Comparison of ENCODE assay signal across 12 cellular contexts in genomic region chr17:56290486-56291118, GRCh38.
DNase-seq lines count a peak whose midpoint lies in the region; ATAC-seq and TF ChIP-seq lines count a peak whose summit lies in the region.
"Had no signal": no experiment of that assay in that cellular context is flagged by ENCODE, and none has a peak within 500 bp of the region (broad histone marks: within the 10 kb centered on the region; RNA-seq: fewer than 3 reads in every experiment).

No MANE protein-coding gene starts in this region.

- no peaks in the 10 kb centered on the region for H4K20me1 ChIP-seq in MM.1S (ENCODE audit: insufficient read depth, low read length)

- H3K4me2 ChIP-seq in MM.1S (ENCODE audit: low read depth, low read length) = peak overlapping the region; percentile 42

- H3K27me3 Mint-ChIP-seq in activated CD4-positive, alpha-beta memory T cell treated with anti-CD3 and anti-CD28 coated beads, Interleukin-2, amount 10 ng/mL, durations not matched to agents 7 days and 5 days = no peaks in the 10 kb centered on the region
- no peaks in the 10 kb centered on the region for H3K27me3 Mint-ChIP-seq in activated CD4-positive, alpha-beta memory T cell treated with anti-CD3 and anti-CD28 coated beads for 36 hours
- H3K27me3 Mint-ChIP-seq in dendritic cell treated with granulocyte-macrophage colony-stimulating factor and Interleukin-4, amounts not matched to agents 40 ng/mL and 50 ng/mL, for 4 days = no peaks in the 10 kb centered on the region
- no peaks in the 10 kb centered on the region for H3K27me3 Mint-ChIP-seq in stimulated activated memory B cell treated with anti-CD40 and anti-IgM and Interleukin-4, amounts not matched to agents 10 μg/mL and 1 μg/mL and 100 μg/mL, for 72 hours

- POLR2A ChIA-PET in activated CD4-positive, alpha-beta memory T cell treated with anti-CD3 and anti-CD28 coated beads, Interleukin-2, amount 10 ng/mL, durations not matched to agents 7 days and 5 days (lab: Charles Lee) = no interaction called here
- POLR2A ChIA-PET in activated CD4-positive, alpha-beta memory T cell treated with anti-CD3 and anti-CD28 coated beads for 36 hours (lab: Charles Lee) = no interaction called here

- H3K4me3 ChIP-seq in MM.1S (ENCODE audit: low read length) (0 out of 2 replicates have a peak overlapping the region, but pooled peaks have one; percentile 5), HAP-1 (no peak overlapping the region)

- H3K36me3 Mint-ChIP-seq in activated CD4-positive, alpha-beta memory T cell treated with anti-CD3 and anti-CD28 coated beads, Interleukin-2, amount 10 ng/mL, durations not matched to agents 7 days and 5 days (ENCODE audit: low read depth) = no peaks in the 10 kb centered on the region
- no peaks in the 10 kb centered on the region for H3K36me3 Mint-ChIP-seq in activated CD4-positive, alpha-beta memory T cell treated with anti-CD3 and anti-CD28 coated beads for 36 hours
- no peaks in the 10 kb centered on the region for H3K36me3 Mint-ChIP-seq in dendritic cell treated with granulocyte-macrophage colony-stimulating factor and Interleukin-4, amounts not matched to agents 40 ng/mL and 50 ng/mL, for 4 days (ENCODE audit: low read depth)
- no peaks in the 10 kb centered on the region for H3K36me3 Mint-ChIP-seq in stimulated activated memory B cell treated with anti-CD40 and anti-IgM and Interleukin-4, amounts not matched to agents 10 μg/mL and 1 μg/mL and 100 μg/mL, for 72 hours

- no peaks in the 10 kb centered on the region for H3K9me3 Mint-ChIP-seq in activated CD4-positive, alpha-beta memory T cell treated with anti-CD3 and anti-CD28 coated beads, Interleukin-2, amount 10 ng/mL, durations not matched to agents 7 days and 5 days
- no peaks in the 10 kb centered on the region for H3K9me3 Mint-ChIP-seq in activated CD4-positive, alpha-beta memory T cell treated with anti-CD3 and anti-CD28 coated beads for 36 hours
- no peaks in the 10 kb centered on the region for H3K9me3 Mint-ChIP-seq in dendritic cell treated with granulocyte-macrophage colony-stimulating factor and Interleukin-4, amounts not matched to agents 40 ng/mL and 50 ng/mL, for 4 days
- H3K9me3 Mint-ChIP-seq in stimulated activated memory B cell treated with anti-CD40 and anti-IgM and Interleukin-4, amounts not matched to agents 10 μg/mL and 1 μg/mL and 100 μg/mL, for 72 hours = no peaks in the 10 kb centered on the region
- H3K9me3 Mint-ChIP-seq: nephron had no signal

- H3K9me3 ChIP-seq in MM.1S (replicated peaks; ENCODE audit: insufficient read depth, low read length) = no peaks in the 10 kb centered on the region
- no peaks in the 10 kb centered on the region for H3K9me3 ChIP-seq in HAP-1

- CTCF ChIA-PET in activated CD4-positive, alpha-beta memory T cell treated with anti-CD3 and anti-CD28 coated beads, Interleukin-2, amount 10 ng/mL, durations not matched to agents 7 days and 5 days (lab: Charles Lee) = no interaction called here
- CTCF ChIA-PET in activated CD4-positive, alpha-beta memory T cell treated with anti-CD3 and anti-CD28 coated beads for 36 hours (lab: Charles Lee) = no interaction called here

- H3K4me3 Mint-ChIP-seq in activated CD4-positive, alpha-beta memory T cell treated with anti-CD3 and anti-CD28 coated beads, Interleukin-2, amount 10 ng/mL, durations not matched to agents 7 days and 5 days = peak overlapping the region; percentile 56
- H3K4me3 Mint-ChIP-seq in activated CD4-positive, alpha-beta memory T cell treated with anti-CD3 and anti-CD28 coated beads for 36 hours = no peak overlapping the region
- H3K4me3 Mint-ChIP-seq in dendritic cell treated with granulocyte-macrophage colony-stimulating factor and Interleukin-4, amounts not matched to agents 40 ng/mL and 50 ng/mL, for 4 days = peak overlapping the region; percentile 66
- H3K4me3 Mint-ChIP-seq in stimulated activated memory B cell treated with anti-CD40 and anti-IgM and Interleukin-4, amounts not matched to agents 10 μg/mL and 1 μg/mL and 100 μg/mL, for 72 hours = peak overlapping the region; percentile 34
- H3K4me3 Mint-ChIP-seq: nephron had no signal

- TF ChIP-seq CTCF in MM.1S (IDR thresholded peaks at IDR 0.05; ENCODE audit: low read length) = no peak

- H3K27ac ChIP-seq in MM.1S (ENCODE audit: low read length) = no peak overlapping the region

- H3K9me2 ChIP-seq in MM.1S (replicated peaks; ENCODE audit: insufficient read depth, low read length) = no peaks in the 10 kb centered on the region

- H3K79me2 ChIP-seq in MM.1S (ENCODE audit: low read length) = no peaks in the 10 kb centered on the region

- no peak overlapping the region for H3K27ac Mint-ChIP-seq in activated CD4-positive, alpha-beta memory T cell treated with anti-CD3 and anti-CD28 coated beads, Interleukin-2, amount 10 ng/mL, durations not matched to agents 7 days and 5 days
- H3K27ac Mint-ChIP-seq in activated CD4-positive, alpha-beta memory T cell treated with anti-CD3 and anti-CD28 coated beads for 36 hours = no peak overlapping the region
- no peak overlapping the region for H3K27ac Mint-ChIP-seq in dendritic cell treated with granulocyte-macrophage colony-stimulating factor and Interleukin-4, amounts not matched to agents 40 ng/mL and 50 ng/mL, for 4 days
- no peak overlapping the region for H3K27ac Mint-ChIP-seq in stimulated activated memory B cell treated with anti-CD40 and anti-IgM and Interleukin-4, amounts not matched to agents 10 μg/mL and 1 μg/mL and 100 μg/mL, for 72 hours
- H3K27ac Mint-ChIP-seq: nephron had no signal

- no peak for DNase-seq in activated CD4-positive, alpha-beta memory T cell treated with anti-CD3 and anti-CD28 coated beads, Interleukin-2, amount 10 ng/mL, durations not matched to agents 7 days and 5 days
- DNase-seq in activated CD4-positive, alpha-beta memory T cell treated with anti-CD3 and anti-CD28 coated beads for 36 hours = no peak
- DNase-seq in MM.1S = peak; percentile 40
- DNase-seq in HAP-1 (ENCODE audit: low spot score in 2 of 2) = no peak
- DNase-seq in retina = no peak
- no peak for DNase-seq in activated gamma-delta T cell treated with Interleukin-2 at 50 U/mL for 16 hours
- DNase-seq: activated CD4-positive, alpha-beta T cell treated with anti-CD3 and anti-CD28 coated beads, Interleukin-2, amount 50 U/mL, for 48 hours; H7; stimulated activated CD4-positive, alpha-beta T cell treated with anti-CD3 and anti-CD28 coated beads, Interleukin-2, amount 100 ng/mL, for 48 hours had no signal

- H3F3A ChIP-seq in MM.1S (ENCODE audit: insufficient read depth, low read length) = no peaks in the 10 kb centered on the region

- intact Hi-C loops in activated CD4-positive, alpha-beta memory T cell treated with anti-CD3 and anti-CD28 coated beads for 36 hours (cut with micrococcal nuclease) = no loop called here
- intact Hi-C loops in dendritic cell treated with granulocyte-macrophage colony-stimulating factor and Interleukin-4, amounts not matched to agents 40 ng/mL and 50 ng/mL, for 4 days (cut with micrococcal nuclease) = no loop called here

- H3K9ac ChIP-seq in MM.1S (ENCODE audit: low read length) = no peak overlapping the region

- ATAC-seq in stimulated activated memory B cell treated with anti-CD40 and anti-IgM and Interleukin-4, amounts not matched to agents 10 μg/mL and 1 μg/mL and 100 μg/mL, for 72 hours = no peak

- H3K27me3 ChIP-seq in MM.1S (replicated peaks; ENCODE audit: insufficient read depth, low read length) = no peaks in the 10 kb centered on the region
- no peaks in the 10 kb centered on the region for H3K27me3 ChIP-seq in HAP-1 (ENCODE audit: low read depth)

- H3K36me3 ChIP-seq in MM.1S (replicated peaks; ENCODE audit: insufficient read depth, low read length) (no peaks in the 10 kb centered on the region), HAP-1 (replicated peaks) (no peaks in the 10 kb centered on the region)

- H3K4me1 ChIP-seq in MM.1S (ENCODE audit: low read length) (no peaks in the 10 kb centered on the region), HAP-1 (no peaks in the 10 kb centered on the region)

- in situ Hi-C loops in HAP-1 (cut with MboI; ENCODE audit: low sequenced_read_pairs) = no loop called here

- peak overlapping the region; percentile 51; the same call in 1 of the 2 replicates for H2AFZ ChIP-seq in MM.1S (ENCODE audit: low read length)

- H3K4me1 Mint-ChIP-seq in activated CD4-positive, alpha-beta memory T cell treated with anti-CD3 and anti-CD28 coated beads, Interleukin-2, amount 10 ng/mL, durations not matched to agents 7 days and 5 days = peaks cover 4% of the 10 kb centered on the region
- peaks cover 18% of the 10 kb centered on the region for H3K4me1 Mint-ChIP-seq in activated CD4-positive, alpha-beta memory T cell treated with anti-CD3 and anti-CD28 coated beads for 36 hours (ENCODE audit: low read depth)
- peaks cover 6% of the 10 kb centered on the region for H3K4me1 Mint-ChIP-seq in dendritic cell treated with granulocyte-macrophage colony-stimulating factor and Interleukin-4, amounts not matched to agents 40 ng/mL and 50 ng/mL, for 4 days (ENCODE audit: low read depth)
- H3K4me1 Mint-ChIP-seq in stimulated activated memory B cell treated with anti-CD40 and anti-IgM and Interleukin-4, amounts not matched to agents 10 μg/mL and 1 μg/mL and 100 μg/mL, for 72 hours = peaks cover 7% of the 10 kb centered on the region
